Comparison of ENCODE assay signal across 20 cellular contexts in genomic region chr13:33497146-33497845, GRCh38.
DNase-seq lines count a peak whose midpoint lies in the region; ATAC-seq and TF ChIP-seq lines count a peak whose summit lies in the region.
"Had no signal": no experiment of that assay in that cellular context is flagged by ENCODE, and none has a peak within 500 bp of the region (broad histone marks: within the 10 kb centered on the region; RNA-seq: fewer than 3 reads in every experiment).

No MANE protein-coding gene starts in this region.

- H4K20me1 ChIP-seq in smooth muscle cell (ENCODE audit: low read depth), result no peaks in the 10 kb centered on the region

- no peaks in the 10 kb centered on the region; the same call in 1 of the 2 replicates for H3K27me3 Mint-ChIP-seq in HFFc6 (ENCODE audit: insufficient read depth)
- H3K27me3 Mint-ChIP-seq in activated naive CD8-positive, alpha-beta T cell treated with anti-CD3 and anti-CD28 coated beads, Interleukin-2, amount 50 U/mL, for 24 hours, result peaks cover 13% of the 10 kb centered on the region

- H3K9me3 Mint-ChIP-seq in HFFc6, result no peaks in the 10 kb centered on the region
- H3K9me3 Mint-ChIP-seq in activated naive CD8-positive, alpha-beta T cell treated with anti-CD3 and anti-CD28 coated beads, Interleukin-2, amount 50 U/mL, for 24 hours, result peaks cover 10% of the 10 kb centered on the region

- peak overlapping the region; percentile 38 for H3K27ac Mint-ChIP-seq in HFFc6
- H3K27ac Mint-ChIP-seq in activated naive CD8-positive, alpha-beta T cell treated with anti-CD3 and anti-CD28 coated beads, Interleukin-2, amount 50 U/mL, for 24 hours, result no peak overlapping the region
- H3K27ac Mint-ChIP-seq: CD14-positive monocyte; GM23338; nephron progenitor cell; T-helper 1 cell treated with Interleukin-12 subunit alpha and Interleukin-12 subunit beta and Interleukin-4 antibody, amounts not matched to agents 30 μg/mL and 1 μg/mL, for 36 hours had no signal

- H2AFZ ChIP-seq in smooth muscle cell (ENCODE audit: low read depth), result peak overlapping the region; percentile 1
- H2AFZ ChIP-seq: GM23338 had no signal

- intact Hi-C loops in mucosa of descending colon (cut with DNase I, micrococcal nuclease), result no loop called here

- no peak for ATAC-seq in mucosa of descending colon
- ATAC-seq in activated naive CD8-positive, alpha-beta T cell treated with anti-CD3 and anti-CD28 coated beads, Interleukin-2, amount 50 U/mL, for 24 hours, result no peak
- ATAC-seq: body of pancreas, GM23338 had no signal

- H3F3A ChIP-seq in smooth muscle cell (ENCODE audit: low read depth), result peaks cover 12% of the 10 kb centered on the region

- H3K36me3 Mint-ChIP-seq in HFFc6 (ENCODE audit: low read depth), result no peaks in the 10 kb centered on the region
- H3K36me3 Mint-ChIP-seq in activated naive CD8-positive, alpha-beta T cell treated with anti-CD3 and anti-CD28 coated beads, Interleukin-2, amount 50 U/mL, for 24 hours (ENCODE audit: low read depth), result no peaks in the 10 kb centered on the region
- H3K36me3 Mint-ChIP-seq: CD14-positive monocyte had no signal

- peaks cover 55% of the 10 kb centered on the region for H3K4me1 Mint-ChIP-seq in HFFc6 (ENCODE audit: low read depth)
- H3K4me1 Mint-ChIP-seq in activated naive CD8-positive, alpha-beta T cell treated with anti-CD3 and anti-CD28 coated beads, Interleukin-2, amount 50 U/mL, for 24 hours, result no peaks in the 10 kb centered on the region

- peak overlapping the region; percentile 13; the same call in 1 of the 2 replicates for H3K27ac ChIP-seq in SJSA1
- peak overlapping the region; percentile 29 for H3K27ac ChIP-seq in smooth muscle cell (ENCODE audit: low read depth)
- H3K27ac ChIP-seq: body of pancreas had no signal

- no peak overlapping the region for H3K9ac ChIP-seq in smooth muscle cell (ENCODE audit: low read depth)

- H3K4me1 ChIP-seq in SJSA1 (replicated peaks) (peaks cover 35% of the 10 kb centered on the region), smooth muscle cell (ENCODE audit: low read depth) (peaks cover 7% of the 10 kb centered on the region), mucosa of descending colon (ENCODE audit: low read depth) (no peaks in the 10 kb centered on the region)

- H3K79me2 ChIP-seq in smooth muscle cell (ENCODE audit: low read depth), result no peaks in the 10 kb centered on the region

- TF ChIP-seq CTCF in HFFc6 (IDR thresholded peaks at IDR 0.05) (no peak), fibroblast of the aortic adventitia (IDR thresholded peaks at IDR 0.05; ENCODE audit: insufficient read depth, low read length) (no peak), smooth muscle cell (IDR thresholded peaks at IDR 0.05; ENCODE audit: borderline replicate concordance, insufficient read depth, poor library complexity, severe bottlenecking) (no peak), mucosa of descending colon (IDR thresholded peaks at IDR 0.05) (no peak)

- H3K36me3 ChIP-seq in SJSA1 (no peaks in the 10 kb centered on the region), smooth muscle cell (ENCODE audit: low read depth) (no peaks in the 10 kb centered on the region), mucosa of descending colon (ENCODE audit: low read depth) (no peaks in the 10 kb centered on the region)

- WGBS in smooth muscle cell (ENCODE audit: low lambda C conversion rate), result 71% methylated on average over 4 of the region's 4 CpGs

- DNase-seq in HFFc6, result peak; percentile 50
- peak in 1 of 2 experiments; percentile 50 for DNase-seq in SJSA1 (ENCODE audit: low read depth in 1 of 2, low spot score in 2 of 2)
- peak; percentile 34 for DNase-seq in fibroblast of the aortic adventitia (ENCODE audit: low read depth)
- no peak for DNase-seq in smooth muscle cell (lab: John Stamatoyannopoulos, UW; ENCODE audit: unreplicated experiment)
- no peak for DNase-seq in activated CD8-positive, alpha-beta memory T cell treated with anti-CD3 and anti-CD28 coated beads, Interleukin-2, amount 50 U/mL, for 4 hours
- no peak for DNase-seq in mucosa of descending colon
- DNase-seq in activated naive CD8-positive, alpha-beta T cell treated with anti-CD3 and anti-CD28 coated beads, Interleukin-2, amount 50 U/mL, for 24 hours, result no peak
- DNase-seq: activated CD4-positive, CD25-positive, alpha-beta regulatory T cell; body of pancreas; DMS79; effector CD4-positive, alpha-beta T cell; NCI-H2081; NCI-H82; nephron progenitor cell; retina; RPMI8226 had no signal

- no peaks in the 10 kb centered on the region for H3K9me3 ChIP-seq in SJSA1 (replicated peaks)
- no peaks in the 10 kb centered on the region for H3K9me3 ChIP-seq in smooth muscle cell (replicated peaks; ENCODE audit: low read depth)
- no peaks in the 10 kb centered on the region for H3K9me3 ChIP-seq in mucosa of descending colon
- H3K9me3 ChIP-seq: body of pancreas had no signal

- peak overlapping the region; percentile 23; the same call in 1 of the 2 replicates for H3K4me3 Mint-ChIP-seq in HFFc6
- no peak overlapping the region for H3K4me3 Mint-ChIP-seq in activated naive CD8-positive, alpha-beta T cell treated with anti-CD3 and anti-CD28 coated beads, Interleukin-2, amount 50 U/mL, for 24 hours
- H3K4me3 Mint-ChIP-seq: CD14-positive monocyte; GM23338; nephron progenitor cell; T-helper 1 cell treated with Interleukin-12 subunit alpha and Interleukin-12 subunit beta and Interleukin-4 antibody, amounts not matched to agents 30 μg/mL and 1 μg/mL, for 36 hours had no signal

- H3K27me3 ChIP-seq in SJSA1 (replicated peaks) (no peaks in the 10 kb centered on the region), smooth muscle cell (ENCODE audit: low read depth) (no peaks in the 10 kb centered on the region)
- H3K27me3 ChIP-seq: body of pancreas had no signal

- H3K4me3 ChIP-seq in SJSA1, result no peak overlapping the region
- no peak overlapping the region for H3K4me3 ChIP-seq in fibroblast of the aortic adventitia (ENCODE audit: low read depth, low read length)
- H3K4me3 ChIP-seq in smooth muscle cell, result no peak overlapping the region
- no peak overlapping the region for H3K4me3 ChIP-seq in mucosa of descending colon
- H3K4me3 ChIP-seq: body of pancreas, GM23338, lung had no signal

- H3K4me2 ChIP-seq in smooth muscle cell, result peak overlapping the region; percentile 23
- H3K4me2 ChIP-seq: GM23338 had no signal

Comparison
In these comparisons a context has a peak if more than half of its experiments do, and no peak if none do; other contexts are left out.
1. DNase-seq: peak in HFFc6 (single experiment) and fibroblast of the aortic adventitia (single experiment); none in smooth muscle cell (single experiment), activated CD8-positive, alpha-beta memory T cell treated with anti-CD3 and anti-CD28 coated beads, Interleukin-2, amount 50 U/mL, for 4 hours (single experiment), mucosa of descending colon (0 of 3) and activated naive CD8-positive, alpha-beta T cell treated with anti-CD3 and anti-CD28 coated beads, Interleukin-2, amount 50 U/mL, for 24 hours (single experiment).